Comparison of ENCODE assay signal across 11 cellular contexts in genomic region chr1:242802973-242803372, GRCh38.
"Had no signal": no experiment of that assay in that cellular context is flagged by ENCODE, and none has a peak within 500 bp of the region (broad histone marks: within the 10 kb centered on the region; RNA-seq: fewer than 3 reads in every experiment).

No MANE protein-coding gene starts in this region.

- H3K4me3 ChIP-seq: GM23248, GM23338, HAP-1 had no signal

- H3K36me3 ChIP-seq: HAP-1 had no signal

- H3K4me1 ChIP-seq: HAP-1 had no signal

- ATAC-seq: GM23338, HCT116 had no signal

- H3K27ac ChIP-seq: GM23248 had no signal

- FAIRE-seq: H1, H54 had no signal

- H3K9me3 ChIP-seq: HAP-1 had no signal

- H3K9ac ChIP-seq: GM23248 had no signal

- H3K4me2 ChIP-seq: GM23338 had no signal

- H2AFZ ChIP-seq: GM23248, GM23338 had no signal

- DNase-seq: GM23248, GOT3, H7, H9, HCEC 1CT, HFFc6 had no signal
